ENCODE assay signal across 8 cellular contexts in the genomic region with DNA sequence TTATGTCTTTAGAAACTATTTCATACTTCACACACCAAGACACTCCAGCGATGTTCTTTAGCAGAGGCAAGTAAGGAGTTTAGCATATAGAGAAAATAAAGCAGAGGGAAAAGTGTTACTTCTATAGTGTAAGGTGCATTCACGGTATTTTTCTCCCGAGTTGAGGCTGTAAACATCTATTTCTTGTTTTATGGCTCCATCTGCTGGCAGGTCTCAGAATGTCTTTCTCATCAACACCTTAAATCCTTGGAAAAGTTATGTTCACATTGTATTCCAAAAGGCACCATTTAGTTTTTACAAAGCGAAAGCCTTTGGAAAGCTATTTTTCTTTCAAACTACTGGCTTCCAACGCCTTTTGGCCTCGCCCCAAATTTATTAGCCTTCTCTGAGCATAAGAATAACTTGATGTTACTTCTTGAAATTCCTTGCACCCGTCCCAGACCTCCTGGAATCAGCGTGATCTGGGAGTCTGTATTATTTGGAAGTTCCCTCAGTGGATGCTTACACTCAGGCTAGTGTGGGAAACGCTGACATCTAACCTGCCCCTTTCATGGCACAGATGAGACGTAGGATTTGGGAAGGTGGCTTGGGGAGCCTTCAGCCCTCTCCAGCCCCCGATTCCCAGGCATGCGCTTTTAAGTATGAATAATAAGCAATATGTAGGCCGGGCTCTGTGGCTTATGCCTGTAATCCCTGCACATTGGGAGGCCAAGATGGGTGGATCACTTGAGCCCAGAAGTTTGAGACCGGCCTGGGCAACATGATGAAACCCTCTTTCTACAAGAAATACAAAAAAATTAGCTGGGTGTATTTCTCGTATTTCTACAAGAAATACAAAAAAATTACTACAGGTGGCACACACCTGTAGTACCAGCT. TPM values are rescaled to one million over a fixed set of nuclear protein-coding genes. Genes with fewer than 3 reads are reported as not detected.
A peak's percentile ranks its signal among the peaks of the same experiment; 100 is the strongest.
DNase-seq lines count a peak whose midpoint lies in the region; ATAC-seq, FAIRE-seq and TF ChIP-seq lines count a peak whose summit lies in the region.

No MANE protein-coding gene starts in this region.

- no peaks in the 10 kb centered on the region for H3K36me3 ChIP-seq in brain microvascular endothelial cell (replicated peaks)

- no peak overlapping the region for H3K27ac ChIP-seq in brain microvascular endothelial cell

- DNase-seq in D721Med (ENCODE audit: insufficient read length, low spot score) (peak; percentile 51), H4 (ENCODE audit: low spot score) (peak; percentile 57), NCI-H460 (ENCODE audit: extremely low read depth, low read depth) (peak; percentile 51), brain microvascular endothelial cell (peak; percentile 55), left lobe of liver (ENCODE audit: low spot score) (no peak), HCEC 1CT (no peak)
- DNase-seq in activated naive CD8-positive, alpha-beta T cell treated with anti-CD3 and anti-CD28 coated beads for 36 hours, result no peak

- no peaks in the 10 kb centered on the region for H3K9me3 Mint-ChIP-seq in activated naive CD8-positive, alpha-beta T cell treated with anti-CD3 and anti-CD28 coated beads for 36 hours

- no peak overlapping the region for H3K27ac Mint-ChIP-seq in activated naive CD8-positive, alpha-beta T cell treated with anti-CD3 and anti-CD28 coated beads for 36 hours

- no peak overlapping the region for H3K4me3 ChIP-seq in brain microvascular endothelial cell (ENCODE audit: low read depth, low read length)

- FAIRE-seq in D721Med (lab: Jason Lieb, UNC), result peak; percentile 90

- peaks cover 2% of the 10 kb centered on the region for H3K27me3 ChIP-seq in brain microvascular endothelial cell (replicated peaks)

- TF ChIP-seq CTCF in D721Med (IDR thresholded peaks at IDR 0.05; ENCODE audit: insufficient read depth, missing control alignments) (peak; percentile 84), brain microvascular endothelial cell (IDR thresholded peaks at IDR 0.05; ENCODE audit: low read depth, low read length, missing control alignments) (peak; percentile 53)

- peak; percentile 86 for ATAC-seq in left lobe of liver
- no peak for ATAC-seq in HG03280 (IDR thresholded peaks at IDR 0.05; ENCODE audit: unreplicated experiment)

- no peak overlapping the region for H3K4me3 Mint-ChIP-seq in activated naive CD8-positive, alpha-beta T cell treated with anti-CD3 and anti-CD28 coated beads for 36 hours

- H3K36me3 Mint-ChIP-seq in activated naive CD8-positive, alpha-beta T cell treated with anti-CD3 and anti-CD28 coated beads for 36 hours, result no peaks in the 10 kb centered on the region

- no peaks in the 10 kb centered on the region for H3K4me1 Mint-ChIP-seq in activated naive CD8-positive, alpha-beta T cell treated with anti-CD3 and anti-CD28 coated beads for 36 hours

- H3K27me3 Mint-ChIP-seq in activated naive CD8-positive, alpha-beta T cell treated with anti-CD3 and anti-CD28 coated beads for 36 hours, result peaks cover 54% of the 10 kb centered on the region

- in situ Hi-C loops in brain microvascular endothelial cell (cut with HindIII; ENCODE audit: low pct_ligation_motif_present, low sequenced_read_pairs), result no loop called here

RNA-seq across cellular contexts. Expression of a gene that starts 1.9 kb away (rescaled TPM):
- 0.06 and 0.08 TPM in 2 replicates for total RNA-seq in H4 (2014; rRNA removed; shearing (Covaris generic))
- total RNA-seq in NCI-H460 (2014; rRNA removed; shearing (Covaris generic)), result 0.02 TPM in 1 of 2 replicates, not detected in the other
- polyA plus RNA-seq in NCI-H460 (2014; cell fraction: nucleus; rRNA removed), result not detected in 2 replicates
- not detected for total RNA-seq in left lobe of liver
- not detected for total RNA-seq in activated naive CD8-positive, alpha-beta T cell treated with anti-CD3 and anti-CD28 coated beads for 36 hours

Comparison
In these comparisons a context has a peak if more than half of its experiments do, and no peak if none do; other contexts are left out.
1. DNase-seq: peak in D721Med (single experiment), H4 (single experiment), NCI-H460 (single experiment) and brain microvascular endothelial cell (single experiment); none in left lobe of liver (single experiment), HCEC 1CT (single experiment) and activated naive CD8-positive, alpha-beta T cell treated with anti-CD3 and anti-CD28 coated beads for 36 hours (single experiment).